20 cellular contexts compared by ENCODE assay signal in genomic region chr15:92162657-92163056, GRCh38.
A peak's percentile ranks its signal among the peaks of the same experiment; 100 is the strongest.
DNase-seq lines count a peak whose midpoint lies in the region; ATAC-seq, FAIRE-seq and TF ChIP-seq lines count a peak whose summit lies in the region.
"Had no signal": no experiment of that assay in that cellular context is flagged by ENCODE, and none has a peak within 500 bp of the region (broad histone marks: within the 10 kb centered on the region; RNA-seq: fewer than 3 reads in every experiment).

No MANE protein-coding gene starts in this region.

- peaks cover 13% of the 10 kb centered on the region for H3K36me3 ChIP-seq in right atrium auricular region
- H3K36me3 ChIP-seq in H1 (ENCODE audit: control insufficient read depth in 2 of 4, insufficient read depth in 4 of 4, low read length in 3 of 4), result no peaks in the 10 kb centered on the region
- no peaks in the 10 kb centered on the region for H3K36me3 ChIP-seq in neural cell (ENCODE audit: insufficient read depth, low read length)
- no peaks in the 10 kb centered on the region for H3K36me3 ChIP-seq in mammary epithelial cell (ENCODE audit: insufficient read depth, low read length)

- H2AK5ac ChIP-seq in H1 (ENCODE audit: low read depth, low read length), result peak overlapping the region; percentile 26

- no peak overlapping the region for H3K14ac ChIP-seq in H1 (ENCODE audit: insufficient read length)

- H4K20me1 ChIP-seq in H1 (replicated peaks in 1 of 2; ENCODE audit: control insufficient read depth in 1 of 2, insufficient read depth in 2 of 2, low read length in 2 of 2), result no peaks in the 10 kb centered on the region
- no peaks in the 10 kb centered on the region for H4K20me1 ChIP-seq in neural cell (ENCODE audit: insufficient read depth)
- no peaks in the 10 kb centered on the region for H4K20me1 ChIP-seq in mammary epithelial cell (ENCODE audit: insufficient read depth, low read length)

- no peak overlapping the region for H2BK15ac ChIP-seq in H1 (ENCODE audit: low read length)

- no peak for FAIRE-seq in H1 (lab: Jason Lieb, UNC)
- FAIRE-seq: GM12892, GM18507, HepG2 had no signal

- H3K4me1 ChIP-seq in right atrium auricular region (peaks cover 0 to 4% of the 10 kb centered on the region in 2 donors), H1 (replicated peaks in 1 of 4; ENCODE audit: control insufficient read depth in 3 of 4, insufficient read depth in 4 of 4, low read length in 3 of 4) (peaks cover 22 to 49% (median 41%) of the 10 kb centered on the region in 4 experiments), mammary epithelial cell (ENCODE audit: insufficient read depth, low read length) (peaks cover 18% of the 10 kb centered on the region)

- no peaks in the 10 kb centered on the region for H3K27me3 ChIP-seq in right atrium auricular region
- no peaks in the 10 kb centered on the region for H3K27me3 ChIP-seq in H1 (replicated peaks in 1 of 4; ENCODE audit: control insufficient read depth in 3 of 4, extremely low read depth in 1 of 4, insufficient read depth in 3 of 4, low read length in 3 of 4)
- H3K27me3 ChIP-seq in neural cell (ENCODE audit: insufficient read depth, low read depth, low read length), result no peaks in the 10 kb centered on the region
- no peaks in the 10 kb centered on the region for H3K27me3 ChIP-seq in mammary epithelial cell (ENCODE audit: insufficient read depth, low read length)

- H4K8ac ChIP-seq in H1 (ENCODE audit: extremely low read depth, insufficient read depth, low read length), result no peak overlapping the region

- intact Hi-C loops in Right ventricle myocardium inferior (cut with DNase I), result loop anchor here (10.0 kb wide), 1 partner anchor 48 kb away; no protein-coding TSS in a partner anchor
- intact Hi-C loops in mammary epithelial cell (cut with micrococcal nuclease), result no loop called here

- H3K36me3 Mint-ChIP-seq in activated naive CD8-positive, alpha-beta T cell treated with anti-CD3 and anti-CD28 coated beads, Interleukin-2, amount 50 U/mL, for 24 hours (ENCODE audit: low read depth), result peaks cover 3% of the 10 kb centered on the region
- H3K36me3 Mint-ChIP-seq: IgD-negative memory B cell had no signal

- H3K9me3 ChIP-seq in right atrium auricular region, result no peaks in the 10 kb centered on the region
- no peaks in the 10 kb centered on the region for H3K9me3 ChIP-seq in H1 (ENCODE audit: insufficient read depth in 2 of 2, low read depth in 1 of 2, low read length in 1 of 2)
- no peaks in the 10 kb centered on the region for H3K9me3 ChIP-seq in neural cell (ENCODE audit: low read length)
- H3K9me3 ChIP-seq in mammary epithelial cell (replicated peaks; ENCODE audit: insufficient read depth, low read length), result no peaks in the 10 kb centered on the region

- no peak overlapping the region for H2BK120ac ChIP-seq in H1 (replicated peaks; ENCODE audit: low read depth, low read length)

- no peak overlapping the region for H3K4me3 Mint-ChIP-seq in activated naive CD8-positive, alpha-beta T cell treated with anti-CD3 and anti-CD28 coated beads, Interleukin-2, amount 50 U/mL, for 24 hours
- H3K4me3 Mint-ChIP-seq: B cell; CD4-positive, alpha-beta T cell had no signal

- no TSS peak for BruUV-seq in mammary epithelial cell (replicated peaks; lab: Mats Ljungman, UMichigan)

- H3K79me1 ChIP-seq in H1 (ENCODE audit: low read depth, low read length), result no peaks in the 10 kb centered on the region

- H3K23ac ChIP-seq in H1 (ENCODE audit: insufficient read length), result no peak overlapping the region

- no peak overlapping the region for H3K56ac ChIP-seq in H1 (replicated peaks; ENCODE audit: insufficient read length, low read depth, low read length)

- peak overlapping the region; percentile 63 for H3K4ac ChIP-seq in H1 (replicated peaks; ENCODE audit: insufficient read length, low read depth, low read length)

- H3K9me2 ChIP-seq in neural cell (ENCODE audit: insufficient read depth, low read length), result no peaks in the 10 kb centered on the region

- CTCF ChIA-PET in H1 (lab: Charles Lee; ENCODE audit: partially characterized antibody) (interaction anchor here (1.3 to 1.4 kb wide), 2 partner anchors 58 to 106 kb away, joined by 3 to 6 read pairs; no protein-coding TSS in a partner anchor), mammary epithelial cell (lab: Charles Lee; ENCODE audit: low non-redundant PET) (no interaction called here)

- DNase-seq in right atrium auricular region (ENCODE audit: low spot score), result peak; percentile 38
- no peak for DNase-seq in Right ventricle myocardium inferior (ENCODE audit: missing footprints)
- no peak for DNase-seq in H1 (ENCODE audit: low read depth in 1 of 2, low spot score in 2 of 2)
- no peak for DNase-seq in mammary epithelial cell
- no peak for DNase-seq in activated naive CD8-positive, alpha-beta T cell treated with anti-CD3 and anti-CD28 coated beads, Interleukin-2, amount 50 U/mL, for 24 hours
- DNase-seq: 8988T; CD4-positive, alpha-beta T cell; DMS153; DMS79; GDM1; HCEC 1CT; KBM-7 had no signal

- H2BK5ac ChIP-seq in H1 (ENCODE audit: low read depth, low read length), result peak overlapping the region; percentile 54

- H3K18ac ChIP-seq in H1 (ENCODE audit: extremely low read depth, low read length), result no peak overlapping the region

- peaks cover 19% of the 10 kb centered on the region for H3K4me1 Mint-ChIP-seq in activated naive CD8-positive, alpha-beta T cell treated with anti-CD3 and anti-CD28 coated beads, Interleukin-2, amount 50 U/mL, for 24 hours

- no peak overlapping the region for H4K5ac ChIP-seq in H1 (ENCODE audit: insufficient read length, low read depth, low read length)

- H3K9ac ChIP-seq in H1 (replicated peaks in 1 of 4; ENCODE audit: extremely low read depth in 1 of 4, low read depth in 3 of 4, low read length in 3 of 4), result no peak overlapping the region
- H3K9ac ChIP-seq in neural cell (ENCODE audit: low read length), result no peak overlapping the region
- no peak overlapping the region for H3K9ac ChIP-seq in mammary epithelial cell (ENCODE audit: insufficient read depth, low read length)

- no peak overlapping the region for H3K27ac ChIP-seq in right atrium auricular region
- no peak overlapping the region for H3K27ac ChIP-seq in H1 (ENCODE audit: low read depth, low read length)
- peak overlapping the region; percentile 86 for H3K27ac ChIP-seq in neural cell (ENCODE audit: low read length)
- no peak overlapping the region for H3K27ac ChIP-seq in mammary epithelial cell (ENCODE audit: insufficient read depth, low read depth, low read length)
- H3K27ac ChIP-seq: C4-2B had no signal

- H2BK12ac ChIP-seq in H1 (ENCODE audit: low read depth, low read length), result peak overlapping the region; percentile 98

- TF ChIP-seq EP300 in H1 (IDR thresholded peaks at IDR 0.05; ENCODE audit: borderline replicate concordance in 1 of 2, low read depth in 2 of 2, low read length in 2 of 2) (no peak), neural cell (conservative IDR thresholded peaks at IDR 0.05; ENCODE audit: poor library complexity, severe bottlenecking) (no peak)

- dilution Hi-C loops in mammary epithelial cell (cut with HindIII; ENCODE audit: low sequenced_read_pairs), result no loop called here

- no peak for ATAC-seq in Right ventricle myocardium inferior
- no peak for ATAC-seq in GM19467 (IDR thresholded peaks at IDR 0.05; ENCODE audit: unreplicated experiment)
- ATAC-seq in activated naive CD8-positive, alpha-beta T cell treated with anti-CD3 and anti-CD28 coated beads, Interleukin-2, amount 50 U/mL, for 24 hours, result no peak
- ATAC-seq: HepG2 had no signal

- in situ Hi-C loops in mammary epithelial cell (cut with MboI; ENCODE audit: low sequenced_read_pairs in 2 of 2), result no loop called here

- TF ChIP-seq RAD21 in H1 (IDR thresholded peaks at IDR 0.05 in 1 of 2, conservative IDR thresholded peaks at IDR 0.05 in 1 of 2; ENCODE audit: low read depth in 2 of 2, low read length in 2 of 2) (no peak), neural cell (conservative IDR thresholded peaks at IDR 0.05) (no peak)

- peak overlapping the region; percentile 89; the same call in 1 of the 2 replicates for H2BK20ac ChIP-seq in H1 (ENCODE audit: low read length)

- TF ChIP-seq CTCF in right atrium auricular region (IDR thresholded peaks at IDR 0.05), result no peak
- TF ChIP-seq CTCF in H1 (IDR thresholded peaks at IDR 0.05; ENCODE audit: control extremely low read depth in 1 of 3, insufficient read depth in 1 of 3, low read depth in 1 of 3, low read length in 3 of 3), result no peak
- no peak for TF ChIP-seq CTCF in neural cell (IDR thresholded peaks at IDR 0.05; ENCODE audit: poor library complexity, severe bottlenecking)
- TF ChIP-seq CTCF in mammary epithelial cell (conservative IDR thresholded peaks at IDR 0.05 in 1 of 2, IDR thresholded peaks at IDR 0.05 in 1 of 2; ENCODE audit: extremely low read depth in 1 of 2, insufficient read depth in 1 of 2, low read depth in 1 of 2, low read length in 2 of 2), result no peak

- peaks cover 2% of the 10 kb centered on the region for H3F3A ChIP-seq in neural cell (ENCODE audit: insufficient read depth, low read length, poor library complexity, severe bottlenecking)

- no peaks in the 10 kb centered on the region; the same call in 1 of the 2 replicates for H3K23me2 ChIP-seq in H1 (ENCODE audit: low read depth, low read length)

- H3K79me2 ChIP-seq in H1 (ENCODE audit: control insufficient read depth in 1 of 2, insufficient read depth in 2 of 2, low read length in 2 of 2), result no peaks in the 10 kb centered on the region
- H3K79me2 ChIP-seq in neural cell (replicated peaks; ENCODE audit: insufficient read depth, low read length), result no peaks in the 10 kb centered on the region
- H3K79me2 ChIP-seq in mammary epithelial cell (ENCODE audit: insufficient read depth, low read length), result no peaks in the 10 kb centered on the region

- H3K4me3 ChIP-seq in right atrium auricular region (no peak overlapping the region), H1 (ENCODE audit: extremely low read depth in 1 of 4, insufficient read depth in 2 of 4, low read depth in 3 of 4, low read length in 4 of 4) (no peak overlapping the region), neural cell (ENCODE audit: low read length) (no peak overlapping the region), mammary epithelial cell (replicated peaks in 1 of 3; ENCODE audit: insufficient read depth in 1 of 3, low read depth in 2 of 3, low read length in 3 of 3) (no peak overlapping the region)

- H3K9me3 Mint-ChIP-seq in activated naive CD8-positive, alpha-beta T cell treated with anti-CD3 and anti-CD28 coated beads, Interleukin-2, amount 50 U/mL, for 24 hours, result no peaks in the 10 kb centered on the region
- H3K9me3 Mint-ChIP-seq: CD4-positive, alpha-beta T cell; IgD-negative memory B cell had no signal

- no peak for TF ChIP-seq POLR2A in H1 (IDR thresholded peaks at IDR 0.05; ENCODE audit: control extremely low read depth in 1 of 2, low read depth in 2 of 2, low read length in 2 of 2)

- peak overlapping the region; percentile 86 for H4K91ac ChIP-seq in H1 (replicated peaks; ENCODE audit: insufficient read length, low read length)

- H3K27me3 Mint-ChIP-seq in activated naive CD8-positive, alpha-beta T cell treated with anti-CD3 and anti-CD28 coated beads, Interleukin-2, amount 50 U/mL, for 24 hours, result no peaks in the 10 kb centered on the region
- H3K27me3 Mint-ChIP-seq: B cell; CD4-positive, alpha-beta T cell; IgD-negative memory B cell had no signal

- POLR2A ChIA-PET in H1 (lab: Charles Lee; ENCODE audit: partially characterized antibody), result interaction anchor here (0.6 kb wide), 1 partner anchor 17 kb away, joined by 3 read pairs; no protein-coding TSS in a partner anchor

- no peak overlapping the region for H3K27ac Mint-ChIP-seq in activated naive CD8-positive, alpha-beta T cell treated with anti-CD3 and anti-CD28 coated beads, Interleukin-2, amount 50 U/mL, for 24 hours
- H3K27ac Mint-ChIP-seq: B cell; CD4-positive, alpha-beta T cell; IgD-negative memory B cell had no signal

- no peak overlapping the region for H2AFZ ChIP-seq in H1 (ENCODE audit: low read length)
- no peak overlapping the region for H2AFZ ChIP-seq in neural cell (ENCODE audit: low read depth, low read length)
- H2AFZ ChIP-seq in mammary epithelial cell (ENCODE audit: low read depth, low read length), result no peak overlapping the region

- H3K4me2 ChIP-seq in H1 (ENCODE audit: insufficient read depth in 1 of 2, low read depth in 2 of 2, low read length in 2 of 2) (no peak overlapping the region), neural cell (ENCODE audit: low read length) (no peak overlapping the region), mammary epithelial cell (ENCODE audit: insufficient read depth, low read depth, low read length) (no peak overlapping the region)

- 97% methylated on average over 17 of the region's 17 CpGs; no CpG with 5 or more reads in 1 of the 2 experiments for WGBS in H1 (ENCODE audit: extremely low coverage in 1 of 2, insufficient coverage in 1 of 2, insufficient read length in 1 of 2, insufficient replicate concordance in 2 of 2, low coverage in 1 of 2, low lambda C conversion rate in 2 of 2, missing lambda C conversion rate in 1 of 2), 2 experiments
- over 99% methylated on average over 17 of the region's 17 CpGs for WGBS in mammary epithelial cell (ENCODE audit: low coverage, missing lambda C conversion rate)
